In genomic region chr10:14837756-14838581, GRCh38 we compare ENCODE assay signal across 8 cellular contexts. TPM values are rescaled to one million over a fixed set of nuclear protein-coding genes. Genes with fewer than 3 reads are reported as not detected.
A peak's percentile ranks its signal among the peaks of the same experiment; 100 is the strongest.
DNase-seq lines count a peak whose midpoint lies in the region; ATAC-seq, FAIRE-seq and TF ChIP-seq lines count a peak whose summit lies in the region.

Gene CDNF, minus strand, starts transcription at chr10:14838037. Its CDS starts 91 bp downstream, at chr10:14837946.
A gene with protein sequence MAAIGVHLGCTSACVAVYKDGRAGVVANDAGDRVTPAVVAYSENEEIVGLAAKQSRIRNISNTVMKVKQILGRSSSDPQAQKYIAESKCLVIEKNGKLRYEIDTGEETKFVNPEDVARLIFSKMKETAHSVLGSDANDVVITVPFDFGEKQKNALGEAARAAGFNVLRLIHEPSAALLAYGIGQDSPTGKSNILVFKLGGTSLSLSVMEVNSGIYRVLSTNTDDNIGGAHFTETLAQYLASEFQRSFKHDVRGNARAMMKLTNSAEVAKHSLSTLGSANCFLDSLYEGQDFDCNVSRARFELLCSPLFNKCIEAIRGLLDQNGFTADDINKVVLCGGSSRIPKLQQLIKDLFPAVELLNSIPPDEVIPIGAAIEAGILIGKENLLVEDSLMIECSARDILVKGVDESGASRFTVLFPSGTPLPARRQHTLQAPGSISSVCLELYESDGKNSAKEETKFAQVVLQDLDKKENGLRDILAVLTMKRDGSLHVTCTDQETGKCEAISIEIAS (plus strand): TSS chr10:14838306. CDS start chr10:14838403, 97 bp downstream.
A gene with protein sequence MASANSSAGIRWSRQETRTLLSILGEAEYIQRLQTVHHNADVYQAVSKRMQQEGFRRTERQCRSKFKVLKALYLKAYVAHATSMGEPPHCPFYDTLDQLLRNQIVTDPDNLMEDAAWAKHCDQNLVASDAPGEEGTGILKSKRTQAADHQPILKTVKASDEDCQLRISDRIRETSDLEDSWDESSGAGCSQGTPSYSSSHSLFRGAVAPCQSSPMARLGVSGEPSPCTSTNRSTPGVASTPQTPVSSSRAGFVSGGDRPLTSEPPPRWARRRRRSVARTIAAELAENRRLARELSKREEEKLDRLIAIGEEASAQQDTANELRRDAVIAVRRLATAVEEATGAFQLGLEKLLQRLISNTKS (plus strand): TSS chr10:14838306. CDS start chr10:14842285, 3,979 bp downstream.

- TF ChIP-seq CTCF in AG04449 (IDR thresholded peaks at IDR 0.05; ENCODE audit: insufficient read depth, low read length, missing control alignments): no peak
- no peak for TF ChIP-seq CTCF in WI38 (IDR thresholded peaks at IDR 0.05; ENCODE audit: low read depth, low read length)
- TF ChIP-seq CTCF in bronchial epithelial cell (IDR thresholded peaks at IDR 0.05; ENCODE audit: insufficient read depth, low read length, severe bottlenecking): no peak

- no peaks in the 10 kb centered on the region for H3K9me3 ChIP-seq in iPS-20b (ENCODE audit: insufficient read depth, low read depth, low read length)

- H3K4me1 ChIP-seq in iPS-20b (ENCODE audit: insufficient read depth, low read length): peaks cover 4% of the 10 kb centered on the region; the same call in 1 of the 2 replicates

- H3K27ac ChIP-seq in iPS-20b (ENCODE audit: low read length) (peak within 1 kb of the TSS; percentile 88), skin epidermis (peak within 1 kb of the TSS; percentile 86 to 99 (median 94))

- POLR2A ChIA-PET in AG04449 (lab: Yijun Ruan, JAX): interaction anchor here (0.6 to 1.9 kb wide), 5 partner anchors 11 to 250 kb away, joined by 3 to 10 read pairs (median 3); partner anchors contain the start of gene SUV39H2

- DNase-seq in AG04449 (ENCODE audit: low read depth, low spot score) (peak; percentile 92), NCI-H2227 treated with DMSO at 0.1 percent for 48 hours (lab: John Stamatoyannopoulos, UW) (peak; percentile 93), bronchial epithelial cell (ENCODE audit: low read depth) (peak; percentile 98)

- CTCF ChIA-PET in AG04449 (lab: Yijun Ruan, JAX): interaction anchor here (1.0 to 3.5 kb wide), 7 partner anchors 10 to 347 kb away, joined by 3 to 31 read pairs (median 9); partner anchors contain the start of gene SUV39H2

- H3K27me3 ChIP-seq in bronchial epithelial cell (ENCODE audit: control insufficient read depth, insufficient read depth, low read length) (no peaks in the 10 kb centered on the region), iPS-20b (ENCODE audit: insufficient read depth, low read length) (no peaks in the 10 kb centered on the region)

- FAIRE-seq in bronchial epithelial cell (lab: Jason Lieb, UNC): peak; percentile 91

- peak within 1 kb of the TSS; percentile 98 for H3K4me3 ChIP-seq in AG04449 (ENCODE audit: low read depth, low read length)
- peak within 1 kb of the TSS; percentile 97 for H3K4me3 ChIP-seq in WI38 (ENCODE audit: low read depth, low read length)
- peak within 1 kb of the TSS; percentile 86 for H3K4me3 ChIP-seq in bronchial epithelial cell (ENCODE audit: low read depth, low read length)
- H3K4me3 ChIP-seq in iPS-20b (ENCODE audit: low read length): peak within 1 kb of the TSS; percentile 97
- peak within 1 kb of the TSS; percentile 93 to 100 (median 96) for H3K4me3 ChIP-seq in skin epidermis

- H3K9ac ChIP-seq in iPS-20b (ENCODE audit: low read depth, low read length): peak within 1 kb of the TSS; percentile 90

- H3K36me3 ChIP-seq in bronchial epithelial cell (ENCODE audit: control insufficient read depth, insufficient read depth, low read length) (peaks cover 3% of the 10 kb centered on the region), iPS-20b (ENCODE audit: insufficient read depth, low read depth, low read length) (peaks cover 31% of the 10 kb centered on the region)

- ATAC-seq in GM18907 (IDR thresholded peaks at IDR 0.05; ENCODE audit: unreplicated experiment) (peak; percentile 97), HG03159 (IDR thresholded peaks at IDR 0.05; ENCODE audit: unreplicated experiment) (peak; percentile 91)

RNA-seq across cellular contexts. Expression of gene CDNF, which starts in this region (rescaled TPM):
- 0.79 and 1.3 TPM in 2 replicates for total RNA-seq in bronchial epithelial cell

RNA-seq across cellular contexts. Expression of the second gene that starts in this region (rescaled TPM):
- total RNA-seq in bronchial epithelial cell: 6.3 and 6.8 TPM in 2 replicates

RNA-seq across cellular contexts. Expression of the third gene that starts in this region (rescaled TPM):
- total RNA-seq in bronchial epithelial cell: 21.4 and 21.6 TPM in 2 replicates

Comparison
In these comparisons a context has a peak if more than half of its experiments do, and no peak if none do; other contexts are left out.
1. Peak in every context shown above with its lines: DNase-seq, ATAC-seq, H3K4me3 ChIP-seq and H3K27ac ChIP-seq.